In the genomic region with DNA sequence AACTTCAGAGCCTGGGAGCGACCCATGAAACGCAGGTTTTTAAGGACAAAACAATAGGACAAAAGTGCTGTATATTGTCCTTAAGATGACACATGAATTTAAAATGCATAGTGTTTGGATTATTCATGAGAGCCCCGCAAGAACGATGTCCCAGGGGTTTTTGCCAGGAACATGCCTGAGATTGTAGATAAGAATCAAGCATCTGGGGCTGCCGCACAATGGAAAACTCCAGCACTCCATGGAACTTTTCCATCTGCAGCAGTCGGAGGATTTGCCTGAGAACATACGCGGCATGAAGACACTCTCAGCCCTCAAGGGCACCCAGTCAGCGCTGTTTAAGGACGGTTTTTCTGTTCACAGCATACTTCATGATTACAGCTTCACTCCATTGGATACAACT, we compare ENCODE assay signal across 1 cellular context.
TF ChIP-seq lines count a peak whose summit lies in the region.

No MANE protein-coding gene starts in this region.

TF ChIP-seq in SK-N-SH, 30 proteins besides CTCF, POLR2A, EP300 and RAD21 (continued from another document):
- no peak for TF ChIP-seq EZH2phosphoT487 (IDR thresholded peaks at IDR 0.05; ENCODE audit: borderline replicate concordance, low read depth)
- no peak for TF ChIP-seq GABPA (IDR thresholded peaks at IDR 0.05; ENCODE audit: low read depth)
- no peak for TF ChIP-seq YY1 (IDR thresholded peaks at IDR 0.05; ENCODE audit: low read depth)
- peak; percentile 53; the same call in 1 of the 2 replicates for TF ChIP-seq MEF2A (IDR thresholded peaks at IDR 0.05; ENCODE audit: borderline replicate concordance, low read depth)
- TF ChIP-seq, protein P1, sequence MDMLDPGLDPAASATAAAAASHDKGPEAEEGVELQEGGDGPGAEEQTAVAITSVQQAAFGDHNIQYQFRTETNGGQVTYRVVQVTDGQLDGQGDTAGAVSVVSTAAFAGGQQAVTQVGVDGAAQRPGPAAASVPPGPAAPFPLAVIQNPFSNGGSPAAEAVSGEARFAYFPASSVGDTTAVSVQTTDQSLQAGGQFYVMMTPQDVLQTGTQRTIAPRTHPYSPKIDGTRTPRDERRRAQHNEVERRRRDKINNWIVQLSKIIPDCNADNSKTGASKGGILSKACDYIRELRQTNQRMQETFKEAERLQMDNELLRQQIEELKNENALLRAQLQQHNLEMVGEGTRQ (IDR thresholded peaks at IDR 0.05; ENCODE audit: borderline replicate concordance, low read depth, low read length): no peak
- peak; percentile 67 for TF ChIP-seq JUND (IDR thresholded peaks at IDR 0.05)
- TF ChIP-seq TAF1 (IDR thresholded peaks at IDR 0.05; ENCODE audit: borderline replicate concordance, low read depth, low read length): no peak
- TF ChIP-seq MAX (IDR thresholded peaks at IDR 0.05; ENCODE audit: low read depth): peak; percentile 56
- no peak; the same call in 1 of the 2 replicates for TF ChIP-seq POLR2AphosphoS5 (IDR thresholded peaks at IDR 0.05; ENCODE audit: low read depth, low read length)
- TF ChIP-seq, protein P2, sequence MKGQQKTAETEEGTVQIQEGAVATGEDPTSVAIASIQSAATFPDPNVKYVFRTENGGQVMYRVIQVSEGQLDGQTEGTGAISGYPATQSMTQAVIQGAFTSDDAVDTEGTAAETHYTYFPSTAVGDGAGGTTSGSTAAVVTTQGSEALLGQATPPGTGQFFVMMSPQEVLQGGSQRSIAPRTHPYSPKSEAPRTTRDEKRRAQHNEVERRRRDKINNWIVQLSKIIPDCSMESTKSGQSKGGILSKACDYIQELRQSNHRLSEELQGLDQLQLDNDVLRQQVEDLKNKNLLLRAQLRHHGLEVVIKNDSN (IDR thresholded peaks at IDR 0.05; ENCODE audit: borderline replicate concordance, low read depth): no peak
- no peak for TF ChIP-seq SMC3 (IDR thresholded peaks at IDR 0.05; ENCODE audit: low read depth, low read length)
- no peak for TF ChIP-seq MXI1 (IDR thresholded peaks at IDR 0.05; ENCODE audit: low read depth, low read length)
- TF ChIP-seq, protein P3, sequence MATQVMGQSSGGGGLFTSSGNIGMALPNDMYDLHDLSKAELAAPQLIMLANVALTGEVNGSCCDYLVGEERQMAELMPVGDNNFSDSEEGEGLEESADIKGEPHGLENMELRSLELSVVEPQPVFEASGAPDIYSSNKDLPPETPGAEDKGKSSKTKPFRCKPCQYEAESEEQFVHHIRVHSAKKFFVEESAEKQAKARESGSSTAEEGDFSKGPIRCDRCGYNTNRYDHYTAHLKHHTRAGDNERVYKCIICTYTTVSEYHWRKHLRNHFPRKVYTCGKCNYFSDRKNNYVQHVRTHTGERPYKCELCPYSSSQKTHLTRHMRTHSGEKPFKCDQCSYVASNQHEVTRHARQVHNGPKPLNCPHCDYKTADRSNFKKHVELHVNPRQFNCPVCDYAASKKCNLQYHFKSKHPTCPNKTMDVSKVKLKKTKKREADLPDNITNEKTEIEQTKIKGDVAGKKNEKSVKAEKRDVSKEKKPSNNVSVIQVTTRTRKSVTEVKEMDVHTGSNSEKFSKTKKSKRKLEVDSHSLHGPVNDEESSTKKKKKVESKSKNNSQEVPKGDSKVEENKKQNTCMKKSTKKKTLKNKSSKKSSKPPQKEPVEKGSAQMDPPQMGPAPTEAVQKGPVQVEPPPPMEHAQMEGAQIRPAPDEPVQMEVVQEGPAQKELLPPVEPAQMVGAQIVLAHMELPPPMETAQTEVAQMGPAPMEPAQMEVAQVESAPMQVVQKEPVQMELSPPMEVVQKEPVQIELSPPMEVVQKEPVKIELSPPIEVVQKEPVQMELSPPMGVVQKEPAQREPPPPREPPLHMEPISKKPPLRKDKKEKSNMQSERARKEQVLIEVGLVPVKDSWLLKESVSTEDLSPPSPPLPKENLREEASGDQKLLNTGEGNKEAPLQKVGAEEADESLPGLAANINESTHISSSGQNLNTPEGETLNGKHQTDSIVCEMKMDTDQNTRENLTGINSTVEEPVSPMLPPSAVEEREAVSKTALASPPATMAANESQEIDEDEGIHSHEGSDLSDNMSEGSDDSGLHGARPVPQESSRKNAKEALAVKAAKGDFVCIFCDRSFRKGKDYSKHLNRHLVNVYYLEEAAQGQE (IDR thresholded peaks at IDR 0.05; ENCODE audit: low read depth, low read length): no peak
- TF ChIP-seq ELF1 (IDR thresholded peaks at IDR 0.05): no peak
- TF ChIP-seq RCOR1 (IDR thresholded peaks at IDR 0.05; ENCODE audit: low read length): no peak
- no peak for TF ChIP-seq CHD2 (IDR thresholded peaks at IDR 0.05; ENCODE audit: low read length, partially characterized antibody)
- TF ChIP-seq FOXJ3 (CRISPR knock-in tag; IDR thresholded peaks at IDR 0.05): no peak
- TF ChIP-seq NFIC (IDR thresholded peaks at IDR 0.05; ENCODE audit: borderline replicate concordance): peak; percentile 79
- TF ChIP-seq, protein P4, sequence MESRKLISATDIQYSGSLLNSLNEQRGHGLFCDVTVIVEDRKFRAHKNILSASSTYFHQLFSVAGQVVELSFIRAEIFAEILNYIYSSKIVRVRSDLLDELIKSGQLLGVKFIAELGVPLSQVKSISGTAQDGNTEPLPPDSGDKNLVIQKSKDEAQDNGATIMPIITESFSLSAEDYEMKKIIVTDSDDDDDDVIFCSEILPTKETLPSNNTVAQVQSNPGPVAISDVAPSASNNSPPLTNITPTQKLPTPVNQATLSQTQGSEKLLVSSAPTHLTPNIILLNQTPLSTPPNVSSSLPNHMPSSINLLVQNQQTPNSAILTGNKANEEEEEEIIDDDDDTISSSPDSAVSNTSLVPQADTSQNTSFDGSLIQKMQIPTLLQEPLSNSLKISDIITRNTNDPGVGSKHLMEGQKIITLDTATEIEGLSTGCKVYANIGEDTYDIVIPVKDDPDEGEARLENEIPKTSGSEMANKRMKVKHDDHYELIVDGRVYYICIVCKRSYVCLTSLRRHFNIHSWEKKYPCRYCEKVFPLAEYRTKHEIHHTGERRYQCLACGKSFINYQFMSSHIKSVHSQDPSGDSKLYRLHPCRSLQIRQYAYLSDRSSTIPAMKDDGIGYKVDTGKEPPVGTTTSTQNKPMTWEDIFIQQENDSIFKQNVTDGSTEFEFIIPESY (IDR thresholded peaks at IDR 0.05; ENCODE audit: borderline replicate concordance, low read depth): no peak
